Comparison of ENCODE assay signal across 8 cellular contexts in genomic region chr9:74742792-74743389, GRCh38.
DNase-seq lines count a peak whose midpoint lies in the region; ATAC-seq, FAIRE-seq and TF ChIP-seq lines count a peak whose summit lies in the region.

No MANE protein-coding gene starts in this region.

- no peaks in the 10 kb centered on the region for H3K9me3 Mint-ChIP-seq in activated T-cell treated with anti-CD3 and anti-CD28 coated beads, Interleukin-2, amount 50 U/mL, for 24 hours

- CTCF ChIA-PET in IMR-90 (lab: Yijun Ruan, JAX): interaction anchor here (0.7 to 1.5 kb wide), 7 partner anchors 9 to 276 kb away, joined by 3 to 8 read pairs (median 3); no protein-coding TSS in a partner anchor

- H3K14ac ChIP-seq in IMR-90 (replicated peaks; ENCODE audit: low read depth, low read length): no peak overlapping the region

- peak; percentile 65 for TF ChIP-seq RAD21 in IMR-90 (IDR thresholded peaks at IDR 0.05; ENCODE audit: low read length)

- TF ChIP-seq POLR2A in IMR-90 (IDR thresholded peaks at IDR 0.05; ENCODE audit: low read depth, low read length): no peak

- H2BK5ac ChIP-seq in IMR-90 (ENCODE audit: low read depth, low read length, poor library complexity, severe bottlenecking): no peak overlapping the region

- H3K4me3 Mint-ChIP-seq in activated T-cell treated with anti-CD3 and anti-CD28 coated beads, Interleukin-2, amount 50 U/mL, for 24 hours: no peak overlapping the region

- H3K18ac ChIP-seq in IMR-90 (ENCODE audit: low read depth, low read length): no peak overlapping the region

- H3K23ac ChIP-seq in IMR-90 (ENCODE audit: low read depth, low read length): no peak overlapping the region

- ATAC-seq in IMR-90 (ENCODE audit: low read depth) (peak; percentile 73), HG02759 (IDR thresholded peaks at IDR 0.05; ENCODE audit: unreplicated experiment) (no peak), HG02870 (IDR thresholded peaks at IDR 0.05; ENCODE audit: unreplicated experiment) (no peak)

- H3K9ac ChIP-seq in IMR-90 (ENCODE audit: low read depth, low read length) (no peak overlapping the region), keratinocyte (ENCODE audit: control insufficient read depth, extremely low read depth, insufficient read depth, low read length) (no peak overlapping the region)

- FAIRE-seq in keratinocyte (lab: Jason Lieb, UNC) (peak; percentile 26), urothelium cell line (lab: Jason Lieb, UNC) (no peak)

- H3K36me3 Mint-ChIP-seq in activated T-cell treated with anti-CD3 and anti-CD28 coated beads, Interleukin-2, amount 50 U/mL, for 24 hours (ENCODE audit: low read depth): no peaks in the 10 kb centered on the region

- H3K4me1 ChIP-seq in IMR-90 (ENCODE audit: control insufficient read depth, insufficient read depth, low read length) (no peaks in the 10 kb centered on the region), keratinocyte (ENCODE audit: control insufficient read depth, extremely low read depth, insufficient read depth, low read length) (no peaks in the 10 kb centered on the region)

- dilution Hi-C loops in IMR-90 (cut with HindIII; ENCODE audit: low sequenced_read_pairs, unreplicated experiment): no loop called here
- dilution Hi-C loops in keratinocyte (cut with MboI; ENCODE audit: extremely low pct_ligation_motif_present, low sequenced_read_pairs): no loop called here

- H4K5ac ChIP-seq in IMR-90 (ENCODE audit: low read depth, low read length): no peak overlapping the region

- no peak overlapping the region for H3K4ac ChIP-seq in IMR-90 (ENCODE audit: low read depth, low read length)

- no peak overlapping the region for H3K27ac ChIP-seq in IMR-90 (ENCODE audit: insufficient read depth, low read length)
- no peak overlapping the region for H3K27ac ChIP-seq in keratinocyte (ENCODE audit: control insufficient read depth, insufficient read depth, low read length)

- H3K4me1 Mint-ChIP-seq in activated T-cell treated with anti-CD3 and anti-CD28 coated beads, Interleukin-2, amount 50 U/mL, for 24 hours (ENCODE audit: low read depth): peaks cover 3% of the 10 kb centered on the region

- peaks cover 48% of the 10 kb centered on the region for H3K27me3 Mint-ChIP-seq in activated T-cell treated with anti-CD3 and anti-CD28 coated beads, Interleukin-2, amount 50 U/mL, for 24 hours

- peak; percentile 72 for TF ChIP-seq CTCF in IMR-90 (conservative IDR thresholded peaks at IDR 0.05; ENCODE audit: low read depth, low read length)
- peak; percentile 87 for TF ChIP-seq CTCF in astrocyte of the cerebellum (IDR thresholded peaks at IDR 0.05; ENCODE audit: low read depth, low read length, missing control alignments)
- TF ChIP-seq CTCF in keratinocyte (optimal IDR thresholded peaks at IDR 0.05 in 1 of 3, IDR thresholded peaks at IDR 0.05 in 1 of 3, conservative IDR thresholded peaks at IDR 0.05 in 1 of 3; ENCODE audit: extremely low read depth in 1 of 3, insufficient read depth in 2 of 3, low read length in 3 of 3): peak; percentile 60 to 75 (median 66)

- H2BK15ac ChIP-seq in IMR-90 (ENCODE audit: low read depth, low read length): no peak overlapping the region

- H2BK120ac ChIP-seq in IMR-90 (ENCODE audit: low read depth, low read length): no peak overlapping the region

- H3K9me1 ChIP-seq in IMR-90 (ENCODE audit: insufficient read depth, low read length) (no peaks in the 10 kb centered on the region), keratinocyte (ENCODE audit: control insufficient read depth, extremely low read depth, insufficient read depth, low read length) (no peaks in the 10 kb centered on the region)

- no peak overlapping the region for H4K8ac ChIP-seq in IMR-90 (ENCODE audit: low read depth in 2 of 2, low read length in 2 of 2)

- no peak overlapping the region for H2BK20ac ChIP-seq in IMR-90 (ENCODE audit: low read depth, low read length)

- no peak overlapping the region for H2AK9ac ChIP-seq in IMR-90 (replicated peaks; ENCODE audit: low read depth, low read length, poor library complexity)

- POLR2A ChIA-PET in IMR-90 (lab: Charles Lee; ENCODE audit: unreplicated experiment): no interaction called here

- H3K79me2 ChIP-seq in keratinocyte (ENCODE audit: control insufficient read depth, insufficient read depth, low read length): no peaks in the 10 kb centered on the region

- no peaks in the 10 kb centered on the region for H3K79me1 ChIP-seq in IMR-90 (ENCODE audit: low read depth in 1 of 2, low read length in 2 of 2)

- WGBS in IMR-90 (ENCODE audit: extremely low coverage in 2 of 2, insufficient read length in 1 of 2), 2 experiments: 0% methylated on average over 1 of the region's 8 CpGs; no CpG with 5 or more reads in 1 of the 2 experiments

- no peak overlapping the region for H2AFZ ChIP-seq in IMR-90 (replicated peaks; ENCODE audit: low read length, poor library complexity)
- H2AFZ ChIP-seq in keratinocyte (ENCODE audit: control insufficient read depth, low read length): no peak overlapping the region

- H2AK5ac ChIP-seq in IMR-90 (ENCODE audit: low read depth, low read length): no peak overlapping the region

- in situ Hi-C loops in IMR-90 (cut with MboI; ENCODE audit: low sequenced_read_pairs) (no loop called here), astrocyte of the cerebellum (cut with HindIII; ENCODE audit: low sequenced_read_pairs) (no loop called here)

- H3K27ac Mint-ChIP-seq in activated T-cell treated with anti-CD3 and anti-CD28 coated beads, Interleukin-2, amount 50 U/mL, for 24 hours: no peak overlapping the region

- no peak overlapping the region for H3K4me2 ChIP-seq in IMR-90 (ENCODE audit: low read depth, low read length)
- no peak overlapping the region for H3K4me2 ChIP-seq in keratinocyte (ENCODE audit: control insufficient read depth, extremely low read depth, insufficient read depth, low read depth, low read length)

- H3K27me3 ChIP-seq in IMR-90 (ENCODE audit: control insufficient read depth, insufficient read depth, low read length) (peaks cover 1% of the 10 kb centered on the region), keratinocyte (ENCODE audit: control insufficient read depth, extremely low read depth, insufficient read depth, low read length) (no peaks in the 10 kb centered on the region)

- H3K36me3 ChIP-seq in IMR-90 (ENCODE audit: control insufficient read depth, insufficient read depth, low read length): no peaks in the 10 kb centered on the region
- no peaks in the 10 kb centered on the region for H3K36me3 ChIP-seq in keratinocyte (ENCODE audit: control insufficient read depth in 2 of 2, extremely low read depth in 1 of 2, insufficient read depth in 2 of 2, low read length in 2 of 2)

- H4K20me1 ChIP-seq in IMR-90 (ENCODE audit: insufficient read depth, low read length) (no peaks in the 10 kb centered on the region), keratinocyte (ENCODE audit: control insufficient read depth, extremely low read depth, insufficient read depth, low read length) (no peaks in the 10 kb centered on the region)

- no peak overlapping the region for H4K91ac ChIP-seq in IMR-90 (ENCODE audit: insufficient read depth, low read depth, low read length)

- intact Hi-C loops in IMR-90 (cut with micrococcal nuclease): loop anchor here (1.0 to 5.0 kb wide), 3 partner anchors 96 to 1542 kb away; no protein-coding TSS in a partner anchor

- H3K4me3 ChIP-seq in IMR-90 (ENCODE audit: insufficient read depth, low read depth, low read length) (no peak overlapping the region), astrocyte of the cerebellum (ENCODE audit: low read depth, low read length) (no peak overlapping the region), keratinocyte (ENCODE audit: control insufficient read depth in 2 of 3, extremely low read depth in 1 of 3, insufficient read depth in 2 of 3, low read depth in 1 of 3, low read length in 3 of 3) (no peak overlapping the region)

- H3K9me3 ChIP-seq in IMR-90 (ENCODE audit: control insufficient read depth, insufficient read depth, low read length): no peaks in the 10 kb centered on the region
- H3K9me3 ChIP-seq in keratinocyte (ENCODE audit: control insufficient read depth, low read depth, low read length): no peaks in the 10 kb centered on the region

- no peak overlapping the region for H3K56ac ChIP-seq in IMR-90 (ENCODE audit: extremely low read depth, insufficient read depth, low read length)

- DNase-seq in activated T-cell treated with anti-CD3 and anti-CD28 coated beads for 24 hours (ENCODE audit: low read depth) (peak; percentile 4), IMR-90 (peak; percentile 24), astrocyte of the cerebellum (ENCODE audit: low read depth) (no peak), keratinocyte (ENCODE audit: low read depth, low spot score) (no peak), urothelium cell line (ENCODE audit: low spot score) (peak; percentile 25)
- no peak for DNase-seq in activated T-cell treated with anti-CD3 and anti-CD28 coated beads, Interleukin-2, amount 50 U/mL, for 24 hours

- BruUV-seq in IMR-90 (replicated peaks; lab: Mats Ljungman, UMichigan): no TSS peak

TF ChIP-seq in IMR-90, 13 proteins besides CTCF, POLR2A, EP300 and RAD21:
- peak; percentile 42; the same call in 1 of the 2 replicates for TF ChIP-seq SMC3 (IDR thresholded peaks at IDR 0.05; ENCODE audit: low read depth, low read length)
- no peak for TF ChIP-seq FOS (IDR thresholded peaks at IDR 0.05; ENCODE audit: low read depth, low read length)
- no peak for TF ChIP-seq CEBPB (IDR thresholded peaks at IDR 0.05; ENCODE audit: low read depth, low read length)
- no peak for TF ChIP-seq RCOR1 (IDR thresholded peaks at IDR 0.05; ENCODE audit: insufficient replicate concordance, low read length)
- TF ChIP-seq NFE2L2 (IDR thresholded peaks at IDR 0.05; ENCODE audit: low read depth, low read length): no peak
- TF ChIP-seq BHLHE40 (IDR thresholded peaks at IDR 0.05; ENCODE audit: low read depth, low read length): no peak

Comparison
In these comparisons a context has a peak if more than half of its experiments do, and no peak if none do; other contexts are left out.
1. DNase-seq: peak in activated T-cell treated with anti-CD3 and anti-CD28 coated beads for 24 hours (single experiment), IMR-90 (single experiment) and urothelium cell line (single experiment); none in activated T-cell treated with anti-CD3 and anti-CD28 coated beads, Interleukin-2, amount 50 U/mL, for 24 hours (single experiment), astrocyte of the cerebellum (single experiment) and keratinocyte (single experiment).
2. Peak in every context shown above with its lines, with median percentiles within 50 percentile points of each other: CTCF ChIP-seq.